13 cellular contexts compared by ENCODE assay signal in genomic region chr15:100689500-100689899, GRCh38.
DNase-seq lines count a peak whose midpoint lies in the region; TF ChIP-seq lines count a peak whose summit lies in the region.
"Had no signal": no experiment of that assay in that cellular context is flagged by ENCODE, and none has a peak within 500 bp of the region (broad histone marks: within the 10 kb centered on the region; RNA-seq: fewer than 3 reads in every experiment).

No MANE protein-coding gene starts in this region.

- TF ChIP-seq POLR2A in breast epithelium (IDR thresholded peaks at IDR 0.05) = no peak

- no peak overlapping the region for H3K4me3 ChIP-seq in breast epithelium
- H3K4me3 ChIP-seq in mammary epithelial cell (replicated peaks in 1 of 3; ENCODE audit: insufficient read depth in 1 of 3, low read depth in 2 of 3, low read length in 3 of 3) = no peak overlapping the region
- H3K4me3 ChIP-seq in colonic mucosa = no peak overlapping the region
- H3K4me3 ChIP-seq in neural progenitor cell = no peak overlapping the region

- H3K36me3 Mint-ChIP-seq in neural progenitor cell = no peaks in the 10 kb centered on the region

- peak overlapping the region; percentile 46 for H3K27ac Mint-ChIP-seq in neural progenitor cell
- H3K27ac Mint-ChIP-seq: B cell; CD4-positive, alpha-beta T cell had no signal

- no peaks in the 10 kb centered on the region for H3F3A ChIP-seq in neural progenitor cell (ENCODE audit: low read depth)

- H3K9me3 ChIP-seq in breast epithelium (no peaks in the 10 kb centered on the region), mammary epithelial cell (replicated peaks; ENCODE audit: insufficient read depth, low read length) (no peaks in the 10 kb centered on the region), colonic mucosa (no peaks in the 10 kb centered on the region), neural progenitor cell (ENCODE audit: low read depth) (no peaks in the 10 kb centered on the region)

- H3K36me3 ChIP-seq in breast epithelium (no peaks in the 10 kb centered on the region), mammary epithelial cell (ENCODE audit: insufficient read depth, low read length) (no peaks in the 10 kb centered on the region), colonic mucosa (no peaks in the 10 kb centered on the region), neural progenitor cell (no peaks in the 10 kb centered on the region)

- peaks cover 2% of the 10 kb centered on the region for H3K9me3 Mint-ChIP-seq in neural progenitor cell
- H3K9me3 Mint-ChIP-seq: CD4-positive, alpha-beta T cell had no signal

- H3K27ac ChIP-seq in breast epithelium = peak overlapping the region; percentile 38 to 52
- no peak overlapping the region for H3K27ac ChIP-seq in mammary epithelial cell (ENCODE audit: insufficient read depth, low read depth, low read length)
- H3K27ac ChIP-seq in colonic mucosa = no peak overlapping the region
- H3K27ac ChIP-seq in neural progenitor cell = no peak overlapping the region

- in situ Hi-C loops in mammary epithelial cell (cut with MboI; ENCODE audit: low sequenced_read_pairs in 2 of 2) = no loop called here

- TF ChIP-seq CTCF in breast epithelium (IDR thresholded peaks at IDR 0.05) = no peak
- no peak for TF ChIP-seq CTCF in mammary epithelial cell (conservative IDR thresholded peaks at IDR 0.05 in 1 of 2, IDR thresholded peaks at IDR 0.05 in 1 of 2; ENCODE audit: extremely low read depth in 1 of 2, insufficient read depth in 1 of 2, low read depth in 1 of 2, low read length in 2 of 2)
- no peak for TF ChIP-seq CTCF in colonic mucosa (IDR thresholded peaks at IDR 0.05)
- TF ChIP-seq CTCF in neural progenitor cell (IDR thresholded peaks at IDR 0.05) = no peak

- H4K20me1 ChIP-seq in mammary epithelial cell (ENCODE audit: insufficient read depth, low read length) (no peaks in the 10 kb centered on the region), neural progenitor cell (ENCODE audit: low read depth) (no peaks in the 10 kb centered on the region)

- CTCF ChIA-PET in mammary epithelial cell (lab: Charles Lee; ENCODE audit: low non-redundant PET) = no interaction called here

- dilution Hi-C loops in mammary epithelial cell (cut with HindIII; ENCODE audit: low sequenced_read_pairs) = no loop called here

- no peaks in the 10 kb centered on the region for H3K79me2 ChIP-seq in mammary epithelial cell (ENCODE audit: insufficient read depth, low read length)
- no peaks in the 10 kb centered on the region for H3K79me2 ChIP-seq in neural progenitor cell (ENCODE audit: low read depth)

- H3K4me1 Mint-ChIP-seq in neural progenitor cell = peaks cover 16% of the 10 kb centered on the region
- H3K4me1 Mint-ChIP-seq: B cell had no signal

- H3K9ac ChIP-seq in mammary epithelial cell (ENCODE audit: insufficient read depth, low read length) (no peak overlapping the region), colonic mucosa (ENCODE audit: low read depth in 2 of 2, low read length in 2 of 2) (no peak overlapping the region), neural progenitor cell (no peak overlapping the region)

- peaks cover 4% of the 10 kb centered on the region for H3K27me3 Mint-ChIP-seq in neural progenitor cell (ENCODE audit: insufficient read depth, low read depth)

- no peak overlapping the region for H3K4me3 Mint-ChIP-seq in neural progenitor cell
- H3K4me3 Mint-ChIP-seq: B cell; CD4-positive, alpha-beta T cell had no signal

- no peak overlapping the region for H3K4me2 ChIP-seq in mammary epithelial cell (ENCODE audit: insufficient read depth, low read depth, low read length)
- H3K4me2 ChIP-seq in neural progenitor cell = no peak overlapping the region

- H3K4me1 ChIP-seq in breast epithelium (no peaks in the 10 kb centered on the region), mammary epithelial cell (ENCODE audit: insufficient read depth, low read length) (no peaks in the 10 kb centered on the region), colonic mucosa (no peaks in the 10 kb centered on the region), neural progenitor cell (no peaks in the 10 kb centered on the region)

- intact Hi-C loops in breast epithelium (cut with DNase I; ENCODE audit: low total_unique reads) = no loop called here
- intact Hi-C loops in mammary epithelial cell (cut with micrococcal nuclease) = no loop called here
- intact Hi-C loops in colonic mucosa (cut with DNase I) = no loop called here

- DNase-seq in breast epithelium (ENCODE audit: low spot score in 2 of 2) (no peak), mammary epithelial cell (no peak), colonic mucosa (peak; percentile 10), neural progenitor cell (ENCODE audit: low spot score) (no peak), NCI-H2196 treated with DMSO at 0.1 percent for 48 hours (lab: John Stamatoyannopoulos, UW; ENCODE audit: unreplicated experiment) (no peak), H4 (ENCODE audit: low spot score) (no peak)
- no peak for DNase-seq in stimulated activated naive CD4-positive, alpha-beta T cell (lab: John Stamatoyannopoulos, UW)
- DNase-seq: Calu3; CD4-positive, alpha-beta T cell; DMS 273 treated with DMSO at 0.1 percent for 48 hours; EL; GOT3 had no signal

- H3K27me3 ChIP-seq in breast epithelium (no peaks in the 10 kb centered on the region), mammary epithelial cell (ENCODE audit: insufficient read depth, low read length) (no peaks in the 10 kb centered on the region), colonic mucosa (no peaks in the 10 kb centered on the region), neural progenitor cell (no peaks in the 10 kb centered on the region)

- 75% methylated on average over 7 of the region's 7 CpGs for WGBS in mammary epithelial cell (ENCODE audit: low coverage, missing lambda C conversion rate)

- BruUV-seq in mammary epithelial cell (replicated peaks; lab: Mats Ljungman, UMichigan) = no TSS peak

- H2AFZ ChIP-seq in mammary epithelial cell (ENCODE audit: low read depth, low read length) (no peak overlapping the region), neural progenitor cell (replicated peaks) (no peak overlapping the region)

Comparison
In these comparisons a context has a peak if more than half of its experiments do, and no peak if none do; other contexts are left out.
1. H3K27ac ChIP-seq: peak in breast epithelium (2 of 2); none in mammary epithelial cell (single experiment), colonic mucosa (single experiment) and neural progenitor cell (single experiment).